ENCODE assay signal across 8 cellular contexts in the genomic region with DNA sequence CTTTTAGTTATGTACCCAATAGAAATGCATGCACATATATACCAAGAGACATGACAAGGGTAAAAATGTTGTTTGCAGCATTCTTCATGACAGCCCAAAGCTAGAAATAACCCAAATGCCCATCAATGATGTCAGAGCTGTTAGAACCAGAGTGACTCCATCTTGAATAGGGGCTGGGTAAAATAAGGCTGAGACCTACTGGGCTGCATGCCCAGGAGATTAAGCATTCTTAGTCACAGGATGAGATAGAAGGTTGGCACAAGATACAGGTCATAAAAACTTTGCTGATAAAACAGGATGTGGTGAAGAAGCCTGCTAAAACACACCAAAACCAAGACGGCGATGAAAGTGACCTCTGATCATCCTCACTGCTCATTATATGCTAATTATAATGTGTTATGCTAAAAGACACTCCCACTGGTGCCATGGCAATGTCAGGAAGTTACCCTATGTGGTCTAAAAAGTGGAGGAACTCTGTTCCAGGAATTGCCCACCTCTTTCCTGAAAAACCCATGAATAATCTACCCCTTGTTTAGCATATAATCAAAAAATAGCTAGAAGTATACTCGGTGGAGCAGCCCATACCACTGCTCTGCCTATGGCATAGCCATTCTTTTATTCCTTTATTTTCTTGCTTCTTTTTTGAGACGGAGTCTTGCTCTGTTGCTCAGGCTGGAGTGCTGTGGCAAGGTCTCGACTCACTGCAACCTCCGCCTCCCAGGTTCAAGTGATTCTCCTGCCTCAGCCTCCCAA. TPM values are rescaled to one million over a fixed set of nuclear protein-coding genes. Genes with fewer than 3 reads are reported as not detected.
DNase-seq lines count a peak whose midpoint lies in the region; ATAC-seq, FAIRE-seq and TF ChIP-seq lines count a peak whose summit lies in the region.

No MANE protein-coding gene starts in this region.

- H3K4me3 ChIP-seq in GM12865 (ENCODE audit: low read depth, low read length): no peak overlapping the region
- H3K4me3 ChIP-seq in PC-3 (ENCODE audit: low read length): no peak overlapping the region
- H3K4me3 ChIP-seq in astrocyte of the cerebellum (ENCODE audit: low read depth, low read length): no peak overlapping the region
- no peak overlapping the region for H3K4me3 ChIP-seq in skeletal muscle cell (ENCODE audit: low read depth, low read length)

- peak overlapping the region; percentile 6 for H3K27ac ChIP-seq in PC-3 (ENCODE audit: low read length)

- H2AFZ ChIP-seq in PC-3 (ENCODE audit: low read length): no peak overlapping the region

- H3K9me3 ChIP-seq in PC-3 (ENCODE audit: low read length): no peaks in the 10 kb centered on the region

- H3K4me1 ChIP-seq in PC-3 (ENCODE audit: insufficient read depth, low read length): peaks cover 26% of the 10 kb centered on the region

- H3K4me2 ChIP-seq in PC-3 (ENCODE audit: low read length): peak overlapping the region; percentile 1; the same call in 1 of the 2 replicates

- peak; percentile 82 for ATAC-seq in PC-3

- CTCF ChIA-PET in PC-3 (lab: Charles Lee): no interaction called here

- POLR2A ChIA-PET in PC-3 (lab: Charles Lee; ENCODE audit: unreplicated experiment): interaction anchor here (0.6 to 1.0 kb wide), 2 partner anchors 69 to 70 kb away, joined by 3 to 5 read pairs; a partner anchor contains a TSS

- H3K9ac ChIP-seq in PC-3 (ENCODE audit: low read length): no peak overlapping the region

- H3K9me2 ChIP-seq in PC-3 (replicated peaks; ENCODE audit: low read length): no peaks in the 10 kb centered on the region

- no peaks in the 10 kb centered on the region for H3K79me2 ChIP-seq in PC-3 (ENCODE audit: low read length)

- intact Hi-C loops in PC-3 (cut with micrococcal nuclease) (no loop called here), posterior vena cava (cut with DNase I) (no loop called here)

- no peaks in the 10 kb centered on the region for H3F3A ChIP-seq in PC-3 (ENCODE audit: low read length, unreplicated experiment)

- BruUV-seq in PC-3 (replicated peaks; lab: Mats Ljungman, UMichigan): no TSS peak

- H4K20me1 ChIP-seq in PC-3 (ENCODE audit: low read length): no peaks in the 10 kb centered on the region

- TF ChIP-seq CTCF in GM12865 (IDR thresholded peaks at IDR 0.05; ENCODE audit: insufficient read depth, low read depth, low read length, missing control alignments): no peak
- no peak for TF ChIP-seq CTCF in PC-3 (conservative IDR thresholded peaks at IDR 0.05; ENCODE audit: low read depth, low read length)
- TF ChIP-seq CTCF in astrocyte of the cerebellum (IDR thresholded peaks at IDR 0.05; ENCODE audit: low read depth, low read length, missing control alignments): no peak
- no peak for TF ChIP-seq CTCF in D721Med (IDR thresholded peaks at IDR 0.05; ENCODE audit: insufficient read depth, missing control alignments)

- DNase-seq in GM12865 (ENCODE audit: low read depth): peak; percentile 21
- DNase-seq in PC-3: peak; percentile 88
- DNase-seq in astrocyte of the cerebellum (ENCODE audit: low read depth): peak; percentile 8
- peak; percentile 54 for DNase-seq in skeletal muscle cell (ENCODE audit: low read depth)
- no peak for DNase-seq in GM03348 (ENCODE audit: low spot score)
- DNase-seq in D721Med (ENCODE audit: insufficient read length, low spot score): no peak
- no peak for DNase-seq in retina
- DNase-seq in posterior vena cava (ENCODE audit: low spot score): no peak

- in situ Hi-C loops in astrocyte of the cerebellum (cut with HindIII; ENCODE audit: low sequenced_read_pairs): no loop called here

- FAIRE-seq in D721Med (lab: Jason Lieb, UNC): no peak

- H3K27me3 ChIP-seq in PC-3 (ENCODE audit: low read length): no peaks in the 10 kb centered on the region

- H3K36me3 ChIP-seq in PC-3 (ENCODE audit: low read depth, low read length): 0 out of 2 replicates have a peak, but pooled peaks cover 4% of the 10 kb centered on the region

RNA-seq across cellular contexts. Expression of a gene that starts 32.9 kb away (rescaled TPM):
- 22.8 and 27.6 TPM in 2 replicates for total RNA-seq in PC-3 (2014; rRNA removed)
- 10 to 100 TPM; 12.2 to 15.5 TPM for total RNA-seq in posterior vena cava

RNA-seq across cellular contexts. Expression of a gene that starts 42.5 kb away (rescaled TPM):
- total RNA-seq in PC-3 (2014; rRNA removed): 2,441 and 2,844 TPM in 2 replicates
- total RNA-seq in posterior vena cava: 100 to 1,000 TPM; 756 TPM

Comparison
In these comparisons a context has a peak if more than half of its experiments do, and no peak if none do; other contexts are left out.
1. DNase-seq: peak in GM12865 (single experiment), PC-3 (single experiment), astrocyte of the cerebellum (single experiment) and skeletal muscle cell (single experiment); none in GM03348 (single experiment), D721Med (single experiment), retina (single experiment) and posterior vena cava (single experiment).